In genomic region chr4:87416965-87417364, GRCh38 we compare ENCODE assay signal across 31 cellular contexts.
"Had no signal": no experiment of that assay in that cellular context is flagged by ENCODE, and none has a peak within 500 bp of the region (broad histone marks: within the 10 kb centered on the region; RNA-seq: fewer than 3 reads in every experiment).

No MANE protein-coding gene starts in this region.

- H3K4me3 Mint-ChIP-seq: activated CD4-positive, alpha-beta T cell treated with anti-CD3 and anti-CD28 coated beads, Interleukin-2, amount 10 ng/mL, durations not matched to agents 7 days and 5 days; activated CD8-positive, alpha-beta T cell treated with anti-CD3 and anti-CD28 coated beads, Interleukin-2, amount 10 ng/mL, durations not matched to agents 7 days and 5 days; activated naive CD4-positive, alpha-beta T cell treated with anti-CD3 and anti-CD28 coated beads, Interleukin-2, amount 50 U/mL, for 24 hours; activated naive CD8-positive, alpha-beta T cell treated with anti-CD3 and anti-CD28 coated beads, Interleukin-2, amount 10 ng/mL, durations not matched to agents 7 days and 5 days; activated T-cell treated with anti-CD3 and anti-CD28 coated beads, Interleukin-2, amount 50 U/mL, for 24 hours; brain; T-helper 1 cell treated with Interleukin-12 subunit alpha and Interleukin-12 subunit beta and Interleukin-4 antibody, amounts not matched to agents 30 μg/mL and 1 μg/mL, for 36 hours; T-helper 2 cell treated with Interferon-gamma antibody and Interleukin-4, amounts not matched to agents 5 μg/mL and 100 μg/mL, for 36 hours had no signal

- H3K27me3 ChIP-seq: Peyer's patch, SJSA1 had no signal

- H3K9me3 ChIP-seq: Peyer's patch, SJSA1, SK-N-SH had no signal

- H3K4me2 ChIP-seq: KMS-11, SK-N-SH had no signal

- DNase-seq: activated CD4-positive, alpha-beta T cell treated with anti-CD3 and anti-CD28 coated beads, Interleukin-2, amount 10 ng/mL, durations not matched to agents 7 days and 5 days; activated CD4-positive, alpha-beta T cell treated with anti-CD3 and anti-CD28 coated beads, Interleukin-2, amount 50 U/mL, for 48 hours; activated CD8-positive, alpha-beta T cell treated with anti-CD3 and anti-CD28 coated beads, Interleukin-2, amount 10 ng/mL, durations not matched to agents 7 days and 5 days; activated gamma-delta T cell; activated naive CD4-positive, alpha-beta T cell treated with Interleukin-2 at 50 U/mL for 16 hours; activated naive CD8-positive, alpha-beta T cell treated with anti-CD3 and anti-CD28 coated beads, Interleukin-2, amount 10 ng/mL, durations not matched to agents 7 days and 5 days; activated T-cell treated with anti-CD3 and anti-CD28 coated beads, Interleukin-2, amount 50 U/mL, for 24 hours; amygdala; caudate nucleus; NCI-H1092 treated with DMSO at 0.1 percent for 48 hours; NCI-H1417; NCI-H146; NCI-H187 treated with DMSO at 0.1 percent for 48 hours; NCI-H345; NCI-H524 treated with DMSO at 0.1 percent for 48 hours; NK-92 treated with Interleukin-12 subunit alpha and Interleukin-12 subunit beta, amount 100 ng/mL, for 24 hours; PC-3; Peyer's patch; RPMI8226; SHP77 treated with DMSO at 0.1 percent for 48 hours; SK-N-SH had no signal

- H3K9me3 Mint-ChIP-seq: activated CD4-positive, alpha-beta T cell treated with anti-CD3 and anti-CD28 coated beads, Interleukin-2, amount 10 ng/mL, durations not matched to agents 7 days and 5 days; activated naive CD4-positive, alpha-beta T cell treated with anti-CD3 and anti-CD28 coated beads, Interleukin-2, amount 50 U/mL, for 24 hours; activated T-cell treated with anti-CD3 and anti-CD28 coated beads, Interleukin-2, amount 50 U/mL, for 24 hours; activated T-helper 2 cell treated with anti-CD3 and anti-CD28 coated beads, Interferon-gamma antibody, Interleukin-2, Interleukin-4, amounts not matched to agents 10 μg/mL and 5 μg/mL and 100 μg/mL, durations not matched to agents 14 hours and 24 hours and 36 hours; T-helper 1 cell treated with Interleukin-12 subunit alpha and Interleukin-12 subunit beta and Interleukin-4 antibody, amounts not matched to agents 30 μg/mL and 1 μg/mL, for 36 hours; T-helper 2 cell treated with Interferon-gamma antibody and Interleukin-4, amounts not matched to agents 5 μg/mL and 100 μg/mL, for 36 hours had no signal

- H3K27ac ChIP-seq: KMS-11, SJSA1 had no signal

- H3K27ac Mint-ChIP-seq: activated CD4-positive, alpha-beta T cell treated with anti-CD3 and anti-CD28 coated beads, Interleukin-2, amount 10 ng/mL, durations not matched to agents 7 days and 5 days; activated CD8-positive, alpha-beta T cell treated with anti-CD3 and anti-CD28 coated beads, Interleukin-2, amount 10 ng/mL, durations not matched to agents 7 days and 5 days; activated naive CD4-positive, alpha-beta T cell treated with anti-CD3 and anti-CD28 coated beads, Interleukin-2, amount 50 U/mL, for 24 hours; activated naive CD8-positive, alpha-beta T cell treated with anti-CD3 and anti-CD28 coated beads, Interleukin-2, amount 10 ng/mL, durations not matched to agents 7 days and 5 days; activated T-cell treated with anti-CD3 and anti-CD28 coated beads, Interleukin-2, amount 50 U/mL, for 24 hours; activated T-helper 2 cell treated with anti-CD3 and anti-CD28 coated beads, Interferon-gamma antibody, Interleukin-2, Interleukin-4, amounts not matched to agents 10 μg/mL and 5 μg/mL and 100 μg/mL, durations not matched to agents 14 hours and 24 hours and 36 hours; brain; T-helper 1 cell treated with Interleukin-12 subunit alpha and Interleukin-12 subunit beta and Interleukin-4 antibody, amounts not matched to agents 30 μg/mL and 1 μg/mL, for 36 hours; T-helper 2 cell treated with Interferon-gamma antibody and Interleukin-4, amounts not matched to agents 5 μg/mL and 100 μg/mL, for 36 hours had no signal

- H3K4me3 ChIP-seq: Peyer's patch, SJSA1 had no signal

- FAIRE-seq: astrocyte, bronchial epithelial cell, TTC549 had no signal

- ATAC-seq: activated CD8-positive, alpha-beta T cell treated with anti-CD3 and anti-CD28 coated beads, Interleukin-2, amount 10 ng/mL, durations not matched to agents 7 days and 5 days; PC-3 had no signal

- H3K9ac ChIP-seq: KMS-11, SK-N-SH had no signal

- H3K9me2 ChIP-seq: SK-N-SH had no signal

- H3K36me3 ChIP-seq: Peyer's patch, SJSA1 had no signal
